31 cellular contexts compared by ENCODE assay signal in genomic region chr15:59326856-59327255, GRCh38. TPM values are rescaled to one million over a fixed set of nuclear protein-coding genes. Genes with fewer than 3 reads are reported as not detected.
"Had no signal": no experiment of that assay in that cellular context is flagged by ENCODE, and none has a peak within 500 bp of the region (broad histone marks: within the 10 kb centered on the region; RNA-seq: fewer than 3 reads in every experiment).

No MANE protein-coding gene starts in this region.

- H3K4me3 Mint-ChIP-seq: naive thymus-derived CD4-positive, alpha-beta T cell; nephron; neural progenitor cell had no signal

- H3K9ac ChIP-seq: neural progenitor cell had no signal

- H3K9me3 ChIP-seq: esophagus squamous epithelium, heart right ventricle, lower lobe of right lung, prostate gland, right atrium auricular region, stomach, tibial artery, upper lobe of right lung, uterus had no signal

- DNase-seq: dermis blood vessel endothelial cell; effector memory CD4-positive, alpha-beta T cell; esophagus squamous epithelium; foreskin melanocyte; glutamatergic neuron; heart right ventricle; hippocampal formation; immature natural killer cell; islet precursor cell; kidney glomerular epithelial cell; left ventricle myocardium superior; lower lobe of right lung; naive thymus-derived CD4-positive, alpha-beta T cell; nucleus accumbens; stimulated activated CD4-positive, alpha-beta T cell treated with anti-CD3 and anti-CD28 coated beads, Interleukin-12 subunit alpha, Interleukin-12 subunit beta, amount 100 ng/mL, for 4 hours; stimulated activated CD4-positive, alpha-beta T cell treated with anti-CD3 and anti-CD28 coated beads, Interleukin-1b, Interleukin-23, amount 100 ng/mL, for 48 hours; stimulated activated CD4-positive, alpha-beta T cell treated with anti-CD3 and anti-CD28 coated beads, Interleukin-4, amount 100 ng/mL, for 1 hour; stimulated activated CD8-positive, alpha-beta memory T cell treated with anti-CD3 and anti-CD28 coated beads, Interleukin-4, amount 100 ng/mL, for 48 hours; stimulated activated naive CD4-positive, alpha-beta T cell treated with Interleukin-2 at 50 U/mL for 16 hours; stomach; tibial artery; upper lobe of right lung; uterus had no signal

- H3K4me1 ChIP-seq: prostate gland had no signal

- H3K4me2 ChIP-seq: neural progenitor cell, smooth muscle cell had no signal

- H3K9me3 Mint-ChIP-seq: immature natural killer cell; naive thymus-derived CD4-positive, alpha-beta T cell; nephron; neural progenitor cell had no signal

- FAIRE-seq: endothelial cell of umbilical vein had no signal

- H3K4me3 ChIP-seq: coronary artery, esophagus squamous epithelium, heart right ventricle, lower lobe of right lung, neural progenitor cell, prostate gland, right atrium auricular region, smooth muscle cell, stomach, tibial artery, upper lobe of right lung, uterus had no signal

- H3K27ac Mint-ChIP-seq: naive thymus-derived CD4-positive, alpha-beta T cell; neural progenitor cell had no signal

- H3K36me3 ChIP-seq: esophagus squamous epithelium, heart right ventricle, lower lobe of right lung, neural progenitor cell, prostate gland, right atrium auricular region, stomach, tibial artery, upper lobe of right lung, uterus had no signal

- H3K27ac ChIP-seq: esophagus squamous epithelium, heart right ventricle, lower lobe of right lung, neural progenitor cell, prostate gland, right atrium auricular region, stomach, tibial artery, upper lobe of right lung, uterus had no signal

- H2AFZ ChIP-seq: neural progenitor cell had no signal

- ATAC-seq: heart right ventricle; left ventricle myocardium superior; lower lobe of right lung; naive thymus-derived CD4-positive, alpha-beta T cell; sciatic nerve; upper lobe of right lung had no signal

- H3K27me3 ChIP-seq: esophagus squamous epithelium, heart right ventricle, neural progenitor cell, right atrium auricular region, stomach, tibial artery, upper lobe of right lung, uterus had no signal

RNA-seq across cellular contexts. Expression of gene MYO1E, which starts 45.8 kb away (rescaled TPM):
- polyA plus RNA-seq: naive thymus-derived CD4-positive, alpha-beta T cell had no signal
